In genomic region chr17:36001109-36001735, GRCh38 we compare ENCODE assay signal across 1 cellular context.
TF ChIP-seq lines count a peak whose summit lies in the region.

Gene CCL15 (minus strand): TSS chr17:36001553. CDS start chr17:36001492, 61 bp downstream.

TF ChIP-seq in HepG2, 621 proteins besides CTCF, POLR2A, EP300 and RAD21 (continued from another document and continues in another):
- TF ChIP-seq ZFY (CRISPR knock-in tag; IDR thresholded peaks at IDR 0.05) (no peak), KLF9 (CRISPR knock-in tag; IDR thresholded peaks at IDR 0.05; ENCODE audit: low read depth) (no peak), ZBTB10 (CRISPR knock-in tag; IDR thresholded peaks at IDR 0.05; ENCODE audit: borderline replicate concordance) (no peak), E2F2 (CRISPR knock-in tag; IDR thresholded peaks at IDR 0.05; ENCODE audit: borderline replicate concordance) (no peak), ZMYM4 (CRISPR knock-in tag; IDR thresholded peaks at IDR 0.05) (no peak), ZNF44 (CRISPR knock-in tag; IDR thresholded peaks at IDR 0.05) (no peak), GTF2F1 (IDR thresholded peaks at IDR 0.05; ENCODE audit: low read length) (no peak), ZNF878 (CRISPR knock-in tag; IDR thresholded peaks at IDR 0.05) (no peak), IRX3 (CRISPR knock-in tag; IDR thresholded peaks at IDR 0.05; ENCODE audit: borderline replicate concordance, low read depth) (no peak), FOXA3 (CRISPR knock-in tag; IDR thresholded peaks at IDR 0.05) (no peak), ZNF564 (CRISPR knock-in tag; IDR thresholded peaks at IDR 0.05) (no peak), SP140L (CRISPR knock-in tag; IDR thresholded peaks at IDR 0.05; ENCODE audit: borderline replicate concordance) (no peak), NCOR1 (IDR thresholded peaks at IDR 0.05; ENCODE audit: borderline replicate concordance, low read length) (peak; percentile 81; the same call in 1 of the 2 replicates), ZNF549 (CRISPR knock-in tag; IDR thresholded peaks at IDR 0.05) (no peak), HDAC1 (CRISPR knock-in tag; IDR thresholded peaks at IDR 0.05) (no peak), ATF2 (CRISPR knock-in tag; IDR thresholded peaks at IDR 0.05) (no peak), ZC3H4 (CRISPR knock-in tag; IDR thresholded peaks at IDR 0.05; ENCODE audit: borderline replicate concordance) (peak; percentile 93; the same call in 1 of the 2 replicates), CSRNP2 (CRISPR knock-in tag; conservative IDR thresholded peaks at IDR 0.05; ENCODE audit: low read depth) (no peak), CHD2 (IDR thresholded peaks at IDR 0.05; ENCODE audit: low read depth, low read length) (no peak), NR2F6 (IDR thresholded peaks at IDR 0.05) (no peak), NR2F6 (CRISPR knock-in tag; IDR thresholded peaks at IDR 0.05) (no peak), ATM (IDR thresholded peaks at IDR 0.05; ENCODE audit: borderline replicate concordance) (no peak), ZNF580 (CRISPR knock-in tag; IDR thresholded peaks at IDR 0.05; ENCODE audit: borderline replicate concordance, low read depth) (peak; percentile 52; the same call in 1 of the 2 replicates), KMT2B (CRISPR knock-in tag; IDR thresholded peaks at IDR 0.05) (no peak), ZSCAN31 (CRISPR knock-in tag; IDR thresholded peaks at IDR 0.05; ENCODE audit: low read depth) (no peak), STAT6 (CRISPR knock-in tag; IDR thresholded peaks at IDR 0.05; ENCODE audit: borderline replicate concordance) (no peak), SSRP1 (CRISPR knock-in tag; IDR thresholded peaks at IDR 0.05) (no peak; the same call in 1 of the 2 replicates), RFX3 (CRISPR knock-in tag; IDR thresholded peaks at IDR 0.05) (no peak), ARID5B (CRISPR knock-in tag; IDR thresholded peaks at IDR 0.05) (no peak), ZKSCAN5 (CRISPR knock-in tag; IDR thresholded peaks at IDR 0.05) (no peak), PRMT3 (CRISPR knock-in tag; IDR thresholded peaks at IDR 0.05; ENCODE audit: borderline replicate concordance, low read depth) (no peak), PAX8 (CRISPR knock-in tag; IDR thresholded peaks at IDR 0.05; ENCODE audit: borderline replicate concordance) (no peak), ZNF318 (CRISPR knock-in tag; IDR thresholded peaks at IDR 0.05) (no peak), NFIC (IDR thresholded peaks at IDR 0.05; ENCODE audit: low read length) (peak; percentile 47; the same call in 1 of the 2 replicates), ZNF605 (CRISPR knock-in tag; IDR thresholded peaks at IDR 0.05) (peak; percentile 19; the same call in 1 of the 2 replicates), ZNF3 (CRISPR knock-in tag; IDR thresholded peaks at IDR 0.05) (no peak), U2AF2 (IDR thresholded peaks at IDR 0.05; ENCODE audit: low read depth, low read length) (no peak)
